Comparison of ENCODE assay signal across 9 cellular contexts in the genomic region with DNA sequence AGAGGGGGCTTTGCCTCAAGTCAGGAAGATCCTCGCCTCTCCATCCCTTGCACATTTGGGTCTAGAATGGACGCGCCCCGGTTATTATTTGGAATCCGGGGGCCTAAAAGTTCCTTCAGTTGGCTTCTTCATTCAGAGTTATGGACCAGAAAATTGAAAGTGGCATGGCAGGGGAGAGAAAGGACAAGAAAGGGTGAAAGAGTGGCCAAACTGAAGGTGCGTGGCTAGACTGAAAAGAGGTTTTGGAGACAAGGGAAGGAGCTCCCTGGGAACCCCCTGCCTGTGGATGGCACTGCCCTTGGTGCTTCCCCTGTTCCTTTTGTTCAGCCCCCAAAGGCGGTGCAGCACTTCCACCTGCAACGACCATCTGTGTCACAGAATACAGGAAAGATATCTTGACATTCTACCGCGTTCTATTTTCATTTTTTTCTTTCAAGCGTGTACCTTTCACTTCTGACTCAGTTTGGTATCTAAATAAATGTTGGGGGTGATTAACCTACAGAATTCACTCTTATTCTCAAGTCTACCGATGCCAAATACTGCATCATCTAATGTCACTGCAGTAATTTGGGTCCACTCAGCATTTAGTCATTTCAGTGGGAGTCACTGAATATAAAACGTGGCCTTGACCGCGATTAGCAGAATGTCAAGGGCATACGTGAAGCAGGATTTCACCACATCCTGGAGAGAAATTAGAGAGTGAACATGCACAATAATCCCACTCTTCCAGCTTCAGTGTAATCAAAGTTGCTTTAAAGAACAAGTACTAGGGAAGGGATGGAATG.
DNase-seq lines count a peak whose midpoint lies in the region; ATAC-seq, FAIRE-seq and TF ChIP-seq lines count a peak whose summit lies in the region.
"Had no signal": no experiment of that assay in that cellular context is flagged by ENCODE, and none has a peak within 500 bp of the region (broad histone marks: within the 10 kb centered on the region; RNA-seq: fewer than 3 reads in every experiment).

No MANE protein-coding gene starts in this region.

- DNase-seq in DMS 273 (lab: John Stamatoyannopoulos, UW; ENCODE audit: unreplicated experiment) (peak; percentile 65), DMS 273 treated with DMSO at 0.1 percent for 48 hours (lab: John Stamatoyannopoulos, UW) (no peak), Peyer's patch (no peak), bronchial epithelial cell (ENCODE audit: low read depth) (peak; percentile 41), type B pancreatic cell (ENCODE audit: extremely low spot score, unreplicated experiment) (no peak), GM19238 (ENCODE audit: insufficient read length, low spot score) (no peak)

- FAIRE-seq in bronchial epithelial cell (lab: Jason Lieb, UNC): no peak

- TF ChIP-seq CTCF in Peyer's patch (IDR thresholded peaks at IDR 0.05): no peak
- no peak for TF ChIP-seq CTCF in bronchial epithelial cell (IDR thresholded peaks at IDR 0.05; ENCODE audit: insufficient read depth, low read length, severe bottlenecking)
- no peak for TF ChIP-seq CTCF in type B pancreatic cell (conservative IDR thresholded peaks at IDR 0.05)

- peak overlapping the region; percentile 25 to 85 (median 47) for H3K27ac ChIP-seq in Peyer's patch
- H3K27ac ChIP-seq: 22Rv1 had no signal

- no peak for TF ChIP-seq POLR2A in Peyer's patch (IDR thresholded peaks at IDR 0.05)

- H3K36me3 Mint-ChIP-seq in type B pancreatic cell: no peaks in the 10 kb centered on the region

- peak overlapping the region; percentile 73 for H3K9ac ChIP-seq in mucosa of stomach (ENCODE audit: low read length)

- H3K36me3 ChIP-seq in Peyer's patch (no peaks in the 10 kb centered on the region), bronchial epithelial cell (ENCODE audit: control insufficient read depth, insufficient read depth, low read length) (no peaks in the 10 kb centered on the region), mucosa of stomach (ENCODE audit: control insufficient read depth, insufficient read depth, low read length) (no peaks in the 10 kb centered on the region)

- ATAC-seq in GM19452 (IDR thresholded peaks at IDR 0.05; ENCODE audit: unreplicated experiment): no peak

- peaks cover 0 to 51% (median 3%) of the 10 kb centered on the region in 4 donors for H3K4me1 ChIP-seq in Peyer's patch
- H3K4me1 ChIP-seq in mucosa of stomach (ENCODE audit: control insufficient read depth, insufficient read depth, low read length): peaks cover 30% of the 10 kb centered on the region

- H3K4me3 ChIP-seq in Peyer's patch (peak overlapping the region; percentile 41 to 76 (median 54)), bronchial epithelial cell (ENCODE audit: low read depth, low read length) (peak overlapping the region; percentile 64), mucosa of stomach (ENCODE audit: low read length) (peak overlapping the region; percentile 44)

- peaks cover 68% of the 10 kb centered on the region for H3K4me1 Mint-ChIP-seq in type B pancreatic cell (ENCODE audit: unreplicated experiment)

- H3K27me3 Mint-ChIP-seq in type B pancreatic cell: no peaks in the 10 kb centered on the region

- no peaks in the 10 kb centered on the region for H3K27me3 ChIP-seq in Peyer's patch
- H3K27me3 ChIP-seq in bronchial epithelial cell (ENCODE audit: control insufficient read depth, insufficient read depth, low read length): no peaks in the 10 kb centered on the region
- no peaks in the 10 kb centered on the region for H3K27me3 ChIP-seq in mucosa of stomach (ENCODE audit: control insufficient read depth, insufficient read depth, low read length)

- peak overlapping the region; percentile 77 for H3K27ac Mint-ChIP-seq in type B pancreatic cell

- peak overlapping the region; percentile 89 for H3K4me3 Mint-ChIP-seq in type B pancreatic cell

- H3K9me3 ChIP-seq in Peyer's patch (no peaks in the 10 kb centered on the region), mucosa of stomach (ENCODE audit: control insufficient read depth, low read length) (no peaks in the 10 kb centered on the region)

- H3K9me3 Mint-ChIP-seq in type B pancreatic cell: no peaks in the 10 kb centered on the region

Comparison
In these comparisons a context has a peak if more than half of its experiments do, and no peak if none do; other contexts are left out.
1. DNase-seq: peak in DMS 273 (single experiment) and bronchial epithelial cell (single experiment); none in DMS 273 treated with DMSO at 0.1 percent for 48 hours (single experiment), Peyer's patch (0 of 3), type B pancreatic cell (single experiment) and GM19238 (single experiment).
2. Peak in every context shown above with its lines, with median percentiles within 50 percentile points of each other: H3K4me3 ChIP-seq.